1 cellular context compared by ENCODE assay signal in the genomic region with DNA sequence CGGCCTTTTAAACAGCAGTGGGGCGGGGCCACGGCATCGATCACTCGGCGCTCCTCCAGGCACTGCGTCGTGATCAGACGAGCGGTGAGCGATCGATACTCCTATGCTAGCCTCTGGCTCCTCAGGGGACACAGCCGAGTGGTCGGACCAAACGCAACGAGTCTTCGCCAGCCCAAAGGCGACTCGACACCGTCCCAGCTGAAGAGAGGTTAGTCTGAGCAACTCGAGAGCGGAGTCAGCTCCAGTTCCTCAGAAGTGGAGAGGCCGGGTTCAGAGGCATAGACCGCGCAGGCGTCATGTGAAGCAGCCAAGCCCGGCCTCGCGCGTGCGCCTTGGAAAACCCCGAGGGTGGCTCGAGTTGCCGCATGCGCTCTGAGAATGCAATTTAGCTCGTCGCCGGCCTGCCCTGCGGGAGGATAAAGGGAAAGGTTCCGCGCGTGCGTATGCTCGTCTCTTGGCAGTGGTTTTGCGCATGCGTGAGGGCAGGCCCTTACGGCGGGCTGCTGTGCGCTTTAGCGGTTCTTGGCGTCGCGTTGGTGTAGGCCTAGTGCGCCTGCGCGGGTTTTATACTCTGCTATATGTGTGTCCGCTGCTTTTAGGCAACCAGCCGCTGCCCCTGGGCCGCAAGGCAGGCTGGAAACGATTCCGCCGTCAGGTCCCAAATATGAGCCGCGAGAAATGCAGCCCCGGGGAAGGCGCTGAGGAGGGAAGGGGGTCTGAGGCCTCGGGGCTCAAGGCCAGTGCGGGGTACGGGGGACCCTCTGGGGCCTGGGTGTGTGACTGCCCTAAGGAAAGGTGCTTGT.
A peak's percentile ranks its signal among the peaks of the same experiment; 100 is the strongest.
TF ChIP-seq lines count a peak whose summit lies in the region.

A gene (plus strand): TSS at position 98 of the 803 bp plus-strand sequence. CDS start 6,598 bp downstream, outside the sequence.

TF ChIP-seq in HepG2, 621 proteins besides CTCF, POLR2A, EP300 and RAD21 (continued from another document and continues in another):
- TF ChIP-seq, protein P1, sequence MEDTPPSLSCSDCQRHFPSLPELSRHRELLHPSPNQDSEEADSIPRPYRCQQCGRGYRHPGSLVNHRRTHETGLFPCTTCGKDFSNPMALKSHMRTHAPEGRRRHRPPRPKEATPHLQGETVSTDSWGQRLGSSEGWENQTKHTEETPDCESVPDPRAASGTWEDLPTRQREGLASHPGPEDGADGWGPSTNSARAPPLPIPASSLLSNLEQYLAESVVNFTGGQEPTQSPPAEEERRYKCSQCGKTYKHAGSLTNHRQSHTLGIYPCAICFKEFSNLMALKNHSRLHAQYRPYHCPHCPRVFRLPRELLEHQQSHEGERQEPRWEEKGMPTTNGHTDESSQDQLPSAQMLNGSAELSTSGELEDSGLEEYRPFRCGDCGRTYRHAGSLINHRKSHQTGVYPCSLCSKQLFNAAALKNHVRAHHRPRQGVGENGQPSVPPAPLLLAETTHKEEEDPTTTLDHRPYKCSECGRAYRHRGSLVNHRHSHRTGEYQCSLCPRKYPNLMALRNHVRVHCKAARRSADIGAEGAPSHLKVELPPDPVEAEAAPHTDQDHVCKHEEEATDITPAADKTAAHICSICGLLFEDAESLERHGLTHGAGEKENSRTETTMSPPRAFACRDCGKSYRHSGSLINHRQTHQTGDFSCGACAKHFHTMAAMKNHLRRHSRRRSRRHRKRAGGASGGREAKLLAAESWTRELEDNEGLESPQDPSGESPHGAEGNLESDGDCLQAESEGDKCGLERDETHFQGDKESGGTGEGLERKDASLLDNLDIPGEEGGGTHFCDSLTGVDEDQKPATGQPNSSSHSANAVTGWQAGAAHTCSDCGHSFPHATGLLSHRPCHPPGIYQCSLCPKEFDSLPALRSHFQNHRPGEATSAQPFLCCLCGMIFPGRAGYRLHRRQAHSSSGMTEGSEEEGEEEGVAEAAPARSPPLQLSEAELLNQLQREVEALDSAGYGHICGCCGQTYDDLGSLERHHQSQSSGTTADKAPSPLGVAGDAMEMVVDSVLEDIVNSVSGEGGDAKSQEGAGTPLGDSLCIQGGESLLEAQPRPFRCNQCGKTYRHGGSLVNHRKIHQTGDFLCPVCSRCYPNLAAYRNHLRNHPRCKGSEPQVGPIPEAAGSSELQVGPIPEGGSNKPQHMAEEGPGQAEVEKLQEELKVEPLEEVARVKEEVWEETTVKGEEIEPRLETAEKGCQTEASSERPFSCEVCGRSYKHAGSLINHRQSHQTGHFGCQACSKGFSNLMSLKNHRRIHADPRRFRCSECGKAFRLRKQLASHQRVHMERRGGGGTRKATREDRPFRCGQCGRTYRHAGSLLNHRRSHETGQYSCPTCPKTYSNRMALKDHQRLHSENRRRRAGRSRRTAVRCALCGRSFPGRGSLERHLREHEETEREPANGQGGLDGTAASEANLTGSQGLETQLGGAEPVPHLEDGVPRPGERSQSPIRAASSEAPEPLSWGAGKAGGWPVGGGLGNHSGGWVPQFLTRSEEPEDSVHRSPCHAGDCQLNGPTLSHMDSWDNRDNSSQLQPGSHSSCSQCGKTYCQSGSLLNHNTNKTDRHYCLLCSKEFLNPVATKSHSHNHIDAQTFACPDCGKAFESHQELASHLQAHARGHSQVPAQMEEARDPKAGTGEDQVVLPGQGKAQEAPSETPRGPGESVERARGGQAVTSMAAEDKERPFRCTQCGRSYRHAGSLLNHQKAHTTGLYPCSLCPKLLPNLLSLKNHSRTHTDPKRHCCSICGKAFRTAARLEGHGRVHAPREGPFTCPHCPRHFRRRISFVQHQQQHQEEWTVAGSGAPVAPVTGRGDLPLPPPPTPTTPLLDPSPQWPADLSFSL (CRISPR knock-in tag; IDR thresholded peaks at IDR 0.05): no peak
- peak; percentile 71; the same call in 1 of the 2 replicates for TF ChIP-seq ZBTB42 (CRISPR knock-in tag; IDR thresholded peaks at IDR 0.05)
- TF ChIP-seq, protein P2, sequence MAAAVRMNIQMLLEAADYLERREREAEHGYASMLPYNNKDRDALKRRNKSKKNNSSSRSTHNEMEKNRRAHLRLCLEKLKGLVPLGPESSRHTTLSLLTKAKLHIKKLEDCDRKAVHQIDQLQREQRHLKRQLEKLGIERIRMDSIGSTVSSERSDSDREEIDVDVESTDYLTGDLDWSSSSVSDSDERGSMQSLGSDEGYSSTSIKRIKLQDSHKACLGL (CRISPR knock-in tag; IDR thresholded peaks at IDR 0.05): 0 out of 2 replicates have a peak, but pooled peaks have one; percentile 43
- TF ChIP-seq NCOA5 (CRISPR knock-in tag; IDR thresholded peaks at IDR 0.05): no peak
- no peak for TF ChIP-seq ZNF674 (CRISPR knock-in tag; IDR thresholded peaks at IDR 0.05; ENCODE audit: low read depth)
- TF ChIP-seq, protein P3, sequence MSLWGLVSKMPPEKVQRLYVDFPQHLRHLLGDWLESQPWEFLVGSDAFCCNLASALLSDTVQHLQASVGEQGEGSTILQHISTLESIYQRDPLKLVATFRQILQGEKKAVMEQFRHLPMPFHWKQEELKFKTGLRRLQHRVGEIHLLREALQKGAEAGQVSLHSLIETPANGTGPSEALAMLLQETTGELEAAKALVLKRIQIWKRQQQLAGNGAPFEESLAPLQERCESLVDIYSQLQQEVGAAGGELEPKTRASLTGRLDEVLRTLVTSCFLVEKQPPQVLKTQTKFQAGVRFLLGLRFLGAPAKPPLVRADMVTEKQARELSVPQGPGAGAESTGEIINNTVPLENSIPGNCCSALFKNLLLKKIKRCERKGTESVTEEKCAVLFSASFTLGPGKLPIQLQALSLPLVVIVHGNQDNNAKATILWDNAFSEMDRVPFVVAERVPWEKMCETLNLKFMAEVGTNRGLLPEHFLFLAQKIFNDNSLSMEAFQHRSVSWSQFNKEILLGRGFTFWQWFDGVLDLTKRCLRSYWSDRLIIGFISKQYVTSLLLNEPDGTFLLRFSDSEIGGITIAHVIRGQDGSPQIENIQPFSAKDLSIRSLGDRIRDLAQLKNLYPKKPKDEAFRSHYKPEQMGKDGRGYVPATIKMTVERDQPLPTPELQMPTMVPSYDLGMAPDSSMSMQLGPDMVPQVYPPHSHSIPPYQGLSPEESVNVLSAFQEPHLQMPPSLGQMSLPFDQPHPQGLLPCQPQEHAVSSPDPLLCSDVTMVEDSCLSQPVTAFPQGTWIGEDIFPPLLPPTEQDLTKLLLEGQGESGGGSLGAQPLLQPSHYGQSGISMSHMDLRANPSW (CRISPR knock-in tag; IDR thresholded peaks at IDR 0.05; ENCODE audit: borderline replicate concordance): no peak; the same call in 1 of the 2 replicates
- TF ChIP-seq, protein P4, sequence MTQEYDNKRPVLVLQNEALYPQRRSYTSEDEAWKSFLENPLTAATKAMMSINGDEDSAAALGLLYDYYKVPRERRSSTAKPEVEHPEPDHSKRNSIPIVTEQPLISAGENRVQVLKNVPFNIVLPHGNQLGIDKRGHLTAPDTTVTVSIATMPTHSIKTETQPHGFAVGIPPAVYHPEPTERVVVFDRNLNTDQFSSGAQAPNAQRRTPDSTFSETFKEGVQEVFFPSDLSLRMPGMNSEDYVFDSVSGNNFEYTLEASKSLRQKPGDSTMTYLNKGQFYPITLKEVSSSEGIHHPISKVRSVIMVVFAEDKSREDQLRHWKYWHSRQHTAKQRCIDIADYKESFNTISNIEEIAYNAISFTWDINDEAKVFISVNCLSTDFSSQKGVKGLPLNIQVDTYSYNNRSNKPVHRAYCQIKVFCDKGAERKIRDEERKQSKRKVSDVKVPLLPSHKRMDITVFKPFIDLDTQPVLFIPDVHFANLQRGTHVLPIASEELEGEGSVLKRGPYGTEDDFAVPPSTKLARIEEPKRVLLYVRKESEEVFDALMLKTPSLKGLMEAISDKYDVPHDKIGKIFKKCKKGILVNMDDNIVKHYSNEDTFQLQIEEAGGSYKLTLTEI (CRISPR knock-in tag; conservative IDR thresholded peaks at IDR 0.05): no peak
- peak; percentile 40; the same call in 1 of the 2 replicates for TF ChIP-seq KDM6A (CRISPR knock-in tag; IDR thresholded peaks at IDR 0.05; ENCODE audit: low read depth)
- TF ChIP-seq, protein P5, sequence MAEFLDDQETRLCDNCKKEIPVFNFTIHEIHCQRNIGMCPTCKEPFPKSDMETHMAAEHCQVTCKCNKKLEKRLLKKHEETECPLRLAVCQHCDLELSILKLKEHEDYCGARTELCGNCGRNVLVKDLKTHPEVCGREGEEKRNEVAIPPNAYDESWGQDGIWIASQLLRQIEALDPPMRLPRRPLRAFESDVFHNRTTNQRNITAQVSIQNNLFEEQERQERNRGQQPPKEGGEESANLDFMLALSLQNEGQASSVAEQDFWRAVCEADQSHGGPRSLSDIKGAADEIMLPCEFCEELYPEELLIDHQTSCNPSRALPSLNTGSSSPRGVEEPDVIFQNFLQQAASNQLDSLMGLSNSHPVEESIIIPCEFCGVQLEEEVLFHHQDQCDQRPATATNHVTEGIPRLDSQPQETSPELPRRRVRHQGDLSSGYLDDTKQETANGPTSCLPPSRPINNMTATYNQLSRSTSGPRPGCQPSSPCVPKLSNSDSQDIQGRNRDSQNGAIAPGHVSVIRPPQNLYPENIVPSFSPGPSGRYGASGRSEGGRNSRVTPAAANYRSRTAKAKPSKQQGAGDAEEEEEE (CRISPR knock-in tag; IDR thresholded peaks at IDR 0.05; ENCODE audit: borderline replicate concordance): no peak
- peak; percentile 86 for TF ChIP-seq GATAD2A (CRISPR knock-in tag; IDR thresholded peaks at IDR 0.05)
- no peak; the same call in 1 of the 2 replicates for TF ChIP-seq JDP2 (CRISPR knock-in tag; IDR thresholded peaks at IDR 0.05; ENCODE audit: borderline replicate concordance)
- TF ChIP-seq ZNF33A (CRISPR knock-in tag; IDR thresholded peaks at IDR 0.05; ENCODE audit: borderline replicate concordance): no peak
- TF ChIP-seq, protein P6, sequence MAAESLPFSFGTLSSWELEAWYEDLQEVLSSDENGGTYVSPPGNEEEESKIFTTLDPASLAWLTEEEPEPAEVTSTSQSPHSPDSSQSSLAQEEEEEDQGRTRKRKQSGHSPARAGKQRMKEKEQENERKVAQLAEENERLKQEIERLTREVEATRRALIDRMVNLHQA (CRISPR knock-in tag; IDR thresholded peaks at IDR 0.05): no peak
- peak; percentile 95 for TF ChIP-seq ZNF124 (CRISPR knock-in tag; IDR thresholded peaks at IDR 0.05)
- TF ChIP-seq NKX3-1 (CRISPR knock-in tag; IDR thresholded peaks at IDR 0.05): peak; percentile 47; the same call in 1 of the 2 replicates
- TF ChIP-seq, protein P7, sequence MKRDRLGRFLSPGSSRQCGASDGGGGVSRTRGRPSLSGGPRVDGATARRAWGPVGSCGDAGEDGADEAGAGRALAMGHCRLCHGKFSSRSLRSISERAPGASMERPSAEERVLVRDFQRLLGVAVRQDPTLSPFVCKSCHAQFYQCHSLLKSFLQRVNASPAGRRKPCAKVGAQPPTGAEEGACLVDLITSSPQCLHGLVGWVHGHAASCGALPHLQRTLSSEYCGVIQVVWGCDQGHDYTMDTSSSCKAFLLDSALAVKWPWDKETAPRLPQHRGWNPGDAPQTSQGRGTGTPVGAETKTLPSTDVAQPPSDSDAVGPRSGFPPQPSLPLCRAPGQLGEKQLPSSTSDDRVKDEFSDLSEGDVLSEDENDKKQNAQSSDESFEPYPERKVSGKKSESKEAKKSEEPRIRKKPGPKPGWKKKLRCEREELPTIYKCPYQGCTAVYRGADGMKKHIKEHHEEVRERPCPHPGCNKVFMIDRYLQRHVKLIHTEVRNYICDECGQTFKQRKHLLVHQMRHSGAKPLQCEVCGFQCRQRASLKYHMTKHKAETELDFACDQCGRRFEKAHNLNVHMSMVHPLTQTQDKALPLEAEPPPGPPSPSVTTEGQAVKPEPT (CRISPR knock-in tag; IDR thresholded peaks at IDR 0.05; ENCODE audit: low read depth): no peak
- TF ChIP-seq, protein P8, sequence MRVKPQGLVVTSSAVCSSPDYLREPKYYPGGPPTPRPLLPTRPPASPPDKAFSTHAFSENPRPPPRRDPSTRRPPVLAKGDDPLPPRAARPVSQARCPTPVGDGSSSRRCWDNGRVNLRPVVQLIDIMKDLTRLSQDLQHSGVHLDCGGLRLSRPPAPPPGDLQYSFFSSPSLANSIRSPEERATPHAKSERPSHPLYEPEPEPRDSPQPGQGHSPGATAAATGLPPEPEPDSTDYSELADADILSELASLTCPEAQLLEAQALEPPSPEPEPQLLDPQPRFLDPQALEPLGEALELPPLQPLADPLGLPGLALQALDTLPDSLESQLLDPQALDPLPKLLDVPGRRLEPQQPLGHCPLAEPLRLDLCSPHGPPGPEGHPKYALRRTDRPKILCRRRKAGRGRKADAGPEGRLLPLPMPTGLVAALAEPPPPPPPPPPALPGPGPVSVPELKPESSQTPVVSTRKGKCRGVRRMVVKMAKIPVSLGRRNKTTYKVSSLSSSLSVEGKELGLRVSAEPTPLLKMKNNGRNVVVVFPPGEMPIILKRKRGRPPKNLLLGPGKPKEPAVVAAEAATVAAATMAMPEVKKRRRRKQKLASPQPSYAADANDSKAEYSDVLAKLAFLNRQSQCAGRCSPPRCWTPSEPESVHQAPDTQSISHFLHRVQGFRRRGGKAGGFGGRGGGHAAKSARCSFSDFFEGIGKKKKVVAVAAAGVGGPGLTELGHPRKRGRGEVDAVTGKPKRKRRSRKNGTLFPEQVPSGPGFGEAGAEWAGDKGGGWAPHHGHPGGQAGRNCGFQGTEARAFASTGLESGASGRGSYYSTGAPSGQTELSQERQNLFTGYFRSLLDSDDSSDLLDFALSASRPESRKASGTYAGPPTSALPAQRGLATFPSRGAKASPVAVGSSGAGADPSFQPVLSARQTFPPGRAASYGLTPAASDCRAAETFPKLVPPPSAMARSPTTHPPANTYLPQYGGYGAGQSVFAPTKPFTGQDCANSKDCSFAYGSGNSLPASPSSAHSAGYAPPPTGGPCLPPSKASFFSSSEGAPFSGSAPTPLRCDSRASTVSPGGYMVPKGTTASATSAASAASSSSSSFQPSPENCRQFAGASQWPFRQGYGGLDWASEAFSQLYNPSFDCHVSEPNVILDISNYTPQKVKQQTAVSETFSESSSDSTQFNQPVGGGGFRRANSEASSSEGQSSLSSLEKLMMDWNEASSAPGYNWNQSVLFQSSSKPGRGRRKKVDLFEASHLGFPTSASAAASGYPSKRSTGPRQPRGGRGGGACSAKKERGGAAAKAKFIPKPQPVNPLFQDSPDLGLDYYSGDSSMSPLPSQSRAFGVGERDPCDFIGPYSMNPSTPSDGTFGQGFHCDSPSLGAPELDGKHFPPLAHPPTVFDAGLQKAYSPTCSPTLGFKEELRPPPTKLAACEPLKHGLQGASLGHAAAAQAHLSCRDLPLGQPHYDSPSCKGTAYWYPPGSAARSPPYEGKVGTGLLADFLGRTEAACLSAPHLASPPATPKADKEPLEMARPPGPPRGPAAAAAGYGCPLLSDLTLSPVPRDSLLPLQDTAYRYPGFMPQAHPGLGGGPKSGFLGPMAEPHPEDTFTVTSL (CRISPR knock-in tag; IDR thresholded peaks at IDR 0.05; ENCODE audit: borderline replicate concordance): no peak; the same call in 1 of the 2 replicates
- 0 out of 2 replicates have a peak, but pooled peaks have one; percentile 5 for TF ChIP-seq ZSCAN22 (CRISPR knock-in tag; IDR thresholded peaks at IDR 0.05)
- TF ChIP-seq, protein P9, sequence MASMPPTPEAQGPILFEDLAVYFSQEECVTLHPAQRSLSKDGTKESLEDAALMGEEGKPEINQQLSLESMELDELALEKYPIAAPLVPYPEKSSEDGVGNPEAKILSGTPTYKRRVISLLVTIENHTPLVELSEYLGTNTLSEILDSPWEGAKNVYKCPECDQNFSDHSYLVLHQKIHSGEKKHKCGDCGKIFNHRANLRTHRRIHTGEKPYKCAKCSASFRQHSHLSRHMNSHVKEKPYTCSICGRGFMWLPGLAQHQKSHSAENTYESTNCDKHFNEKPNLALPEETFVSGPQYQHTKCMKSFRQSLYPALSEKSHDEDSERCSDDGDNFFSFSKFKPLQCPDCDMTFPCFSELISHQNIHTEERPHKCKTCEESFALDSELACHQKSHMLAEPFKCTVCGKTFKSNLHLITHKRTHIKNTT (CRISPR knock-in tag; IDR thresholded peaks at IDR 0.05): no peak; the same call in 1 of the 2 replicates
- peak; percentile 90; the same call in 1 of the 2 replicates for TF ChIP-seq MXD4 (CRISPR knock-in tag; IDR thresholded peaks at IDR 0.05)
- TF ChIP-seq ZSCAN25 (CRISPR knock-in tag; IDR thresholded peaks at IDR 0.05): peak; percentile 83; the same call in 1 of the 2 replicates
- no peak for TF ChIP-seq ZNF296 (CRISPR knock-in tag; conservative IDR thresholded peaks at IDR 0.05)
